Comparison of ENCODE assay signal across 14 cellular contexts in genomic region chr2:204282525-204282924, GRCh38.
A peak's percentile ranks its signal among the peaks of the same experiment; 100 is the strongest.
DNase-seq lines count a peak whose midpoint lies in the region; ATAC-seq and TF ChIP-seq lines count a peak whose summit lies in the region.
"Had no signal": no experiment of that assay in that cellular context is flagged by ENCODE, and none has a peak within 500 bp of the region (broad histone marks: within the 10 kb centered on the region; RNA-seq: fewer than 3 reads in every experiment).

No MANE protein-coding gene starts in this region.

- intact Hi-C loops in thyroid gland (cut with DNase I), result no loop called here

- no peak overlapping the region for H3K27ac ChIP-seq in thyroid gland
- H3K27ac ChIP-seq: BLaER1 treated with 17β-estradiol and CSF1 and Interleukin-3, amounts not matched to agents 10 nM and 100 nM; neutrophil had no signal

- no peak for TF ChIP-seq POLR2A in thyroid gland (IDR thresholded peaks at IDR 0.05)

- WGBS in thyroid gland, 2 donors, result 44 to 55% methylated on average over 4 of the region's 4 CpGs

- no peak overlapping the region for H3K9ac ChIP-seq in endocrine pancreas (ENCODE audit: control insufficient read depth, insufficient read depth, low read length)
- H3K9ac ChIP-seq: BLaER1 treated with 17β-estradiol and CSF1 and Interleukin-3, amounts not matched to agents 10 nM and 100 nM had no signal

- H3K27me3 Mint-ChIP-seq in nephron (ENCODE audit: low read depth), result peaks cover 4% of the 10 kb centered on the region
- H3K27me3 Mint-ChIP-seq in activated naive CD4-positive, alpha-beta T cell treated with anti-CD3 and anti-CD28 coated beads, Interleukin-2, amount 10 ng/mL, durations not matched to agents 7 days and 5 days, result peaks cover 26% of the 10 kb centered on the region

- H3K36me3 ChIP-seq in endocrine pancreas (ENCODE audit: control insufficient read depth, insufficient read depth, low read length), result no peaks in the 10 kb centered on the region
- no peaks in the 10 kb centered on the region for H3K36me3 ChIP-seq in thyroid gland
- H3K36me3 ChIP-seq: BLaER1 treated with 17β-estradiol and CSF1 and Interleukin-3, amounts not matched to agents 10 nM and 100 nM; neutrophil had no signal

- no peaks in the 10 kb centered on the region for H3K27me3 ChIP-seq in endocrine pancreas (ENCODE audit: control insufficient read depth, insufficient read depth, low read length)
- H3K27me3 ChIP-seq in thyroid gland, result no peaks in the 10 kb centered on the region
- H3K27me3 ChIP-seq: BLaER1 treated with 17β-estradiol and CSF1 and Interleukin-3, amounts not matched to agents 10 nM and 100 nM; neutrophil had no signal

- H3K36me3 Mint-ChIP-seq in nephron (ENCODE audit: low read depth), result no peaks in the 10 kb centered on the region
- H3K36me3 Mint-ChIP-seq in activated naive CD4-positive, alpha-beta T cell treated with anti-CD3 and anti-CD28 coated beads, Interleukin-2, amount 10 ng/mL, durations not matched to agents 7 days and 5 days, result no peaks in the 10 kb centered on the region

- peak overlapping the region; percentile 20 for H3K4me3 ChIP-seq in endocrine pancreas (ENCODE audit: control insufficient read depth, insufficient read depth, low read length)
- no peak overlapping the region for H3K4me3 ChIP-seq in thyroid gland (replicated peaks in 1 of 3)
- H3K4me3 ChIP-seq: BLaER1 treated with 17β-estradiol and CSF1 and Interleukin-3, amounts not matched to agents 10 nM and 100 nM had no signal

- no peak overlapping the region for H3K4me3 Mint-ChIP-seq in nephron
- H3K4me3 Mint-ChIP-seq in activated naive CD4-positive, alpha-beta T cell treated with anti-CD3 and anti-CD28 coated beads, Interleukin-2, amount 10 ng/mL, durations not matched to agents 7 days and 5 days, result no peak overlapping the region

- H3K9me3 Mint-ChIP-seq in nephron, result peaks cover 6% of the 10 kb centered on the region
- no peaks in the 10 kb centered on the region for H3K9me3 Mint-ChIP-seq in activated naive CD4-positive, alpha-beta T cell treated with anti-CD3 and anti-CD28 coated beads, Interleukin-2, amount 10 ng/mL, durations not matched to agents 7 days and 5 days

- peak; percentile 51 for ATAC-seq in GM18861 (IDR thresholded peaks at IDR 0.05; ENCODE audit: unreplicated experiment)
- peak; percentile 58 for ATAC-seq in HG03378 (IDR thresholded peaks at IDR 0.05; ENCODE audit: unreplicated experiment)
- ATAC-seq in GM19452 (IDR thresholded peaks at IDR 0.05; ENCODE audit: unreplicated experiment), result no peak
- ATAC-seq: PC-3 had no signal

- DNase-seq in thyroid gland, result no peak
- DNase-seq in activated naive CD4-positive, alpha-beta T cell treated with anti-CD3 and anti-CD28 coated beads, Interleukin-2, amount 10 ng/mL, durations not matched to agents 7 days and 5 days, result no peak
- no peak for DNase-seq in activated CD8-positive, alpha-beta memory T cell treated with anti-CD3 and anti-CD28 coated beads, Interleukin-2, amount 50 U/mL, for 4 hours
- DNase-seq: hippocampal formation, NCI-H1105 treated with DMSO at 0.1 percent for 48 hours, PC-3, T1000 had no signal

- CTCF ChIA-PET in activated naive CD4-positive, alpha-beta T cell treated with anti-CD3 and anti-CD28 coated beads, Interleukin-2, amount 10 ng/mL, durations not matched to agents 7 days and 5 days (lab: Charles Lee), result no interaction called here

- H3K4me1 ChIP-seq in endocrine pancreas (ENCODE audit: control insufficient read depth, insufficient read depth, low read length), result peaks cover 6% of the 10 kb centered on the region
- no peaks in the 10 kb centered on the region for H3K4me1 ChIP-seq in thyroid gland

- H3K27ac Mint-ChIP-seq in nephron, result peak overlapping the region; percentile 19 to 84 (median 35)
- no peak overlapping the region for H3K27ac Mint-ChIP-seq in activated naive CD4-positive, alpha-beta T cell treated with anti-CD3 and anti-CD28 coated beads, Interleukin-2, amount 10 ng/mL, durations not matched to agents 7 days and 5 days

- peaks cover 7% of the 10 kb centered on the region for H3K4me1 Mint-ChIP-seq in nephron
- H3K4me1 Mint-ChIP-seq in activated naive CD4-positive, alpha-beta T cell treated with anti-CD3 and anti-CD28 coated beads, Interleukin-2, amount 10 ng/mL, durations not matched to agents 7 days and 5 days, result no peaks in the 10 kb centered on the region

- H3K9me3 ChIP-seq in endocrine pancreas (ENCODE audit: control insufficient read depth, low read length), result no peaks in the 10 kb centered on the region
- no peaks in the 10 kb centered on the region for H3K9me3 ChIP-seq in thyroid gland
- H3K9me3 ChIP-seq: BLaER1 treated with 17β-estradiol and CSF1 and Interleukin-3, amounts not matched to agents 10 nM and 100 nM; neutrophil had no signal

- TF ChIP-seq CTCF in nephron (IDR thresholded peaks at IDR 0.05; ENCODE audit: unreplicated experiment in 3 of 3) (no peak), thyroid gland (IDR thresholded peaks at IDR 0.05) (no peak)
